9 cellular contexts compared by ENCODE assay signal in genomic region chrX:7586126-7586525, GRCh38.
DNase-seq lines count a peak whose midpoint lies in the region; ATAC-seq and TF ChIP-seq lines count a peak whose summit lies in the region.
"Had no signal": no experiment of that assay in that cellular context is flagged by ENCODE, and none has a peak within 500 bp of the region (broad histone marks: within the 10 kb centered on the region; RNA-seq: fewer than 3 reads in every experiment).

No MANE protein-coding gene starts in this region.

- H3K4me3 Mint-ChIP-seq in stimulated activated memory B cell treated with anti-CD40 and anti-IgM and Interleukin-4, amounts not matched to agents 10 μg/mL and 1 μg/mL and 100 μg/mL, for 72 hours = no peak overlapping the region
- H3K4me3 Mint-ChIP-seq in naive thymus-derived CD4-positive, alpha-beta T cell = no peak overlapping the region

- H3K9me3 ChIP-seq in adipocyte (ENCODE audit: control insufficient read depth, low read length) (no peaks in the 10 kb centered on the region), lower lobe of right lung (no peaks in the 10 kb centered on the region)
- H3K9me3 ChIP-seq in naive thymus-derived CD4-positive, alpha-beta T cell (ENCODE audit: control insufficient read depth in 2 of 3, low read length in 3 of 3) = no peaks in the 10 kb centered on the region
- H3K9me3 ChIP-seq: BLaER1 treated with 17β-estradiol and CSF1 and Interleukin-3, amounts not matched to agents 10 nM and 100 nM had no signal

- H3K4me1 ChIP-seq in adipocyte (ENCODE audit: control insufficient read depth, insufficient read depth, low read length) = no peaks in the 10 kb centered on the region
- H3K4me1 ChIP-seq in lower lobe of right lung = no peaks in the 10 kb centered on the region
- no peaks in the 10 kb centered on the region for H3K4me1 ChIP-seq in naive thymus-derived CD4-positive, alpha-beta T cell (ENCODE audit: control insufficient read depth in 2 of 2, insufficient read depth in 2 of 2, low read length in 2 of 2)

- intact Hi-C loops in lower lobe of right lung (cut with DNase I) = no loop called here
- intact Hi-C loops in naive thymus-derived CD4-positive, alpha-beta T cell (cut with micrococcal nuclease) = no loop called here

- no peak overlapping the region for H3K4me3 ChIP-seq in adipocyte (ENCODE audit: low read length)
- no peak overlapping the region for H3K4me3 ChIP-seq in lower lobe of right lung
- no peak overlapping the region for H3K4me3 ChIP-seq in naive thymus-derived CD4-positive, alpha-beta T cell (ENCODE audit: low read length)
- H3K4me3 ChIP-seq: BLaER1 treated with 17β-estradiol and CSF1 and Interleukin-3, amounts not matched to agents 10 nM and 100 nM had no signal

- no peak overlapping the region for H3K27ac ChIP-seq in lower lobe of right lung
- H3K27ac ChIP-seq in naive thymus-derived CD4-positive, alpha-beta T cell (ENCODE audit: low read depth, low read length) = no peak overlapping the region
- H3K27ac ChIP-seq: BLaER1 treated with 17β-estradiol and CSF1 and Interleukin-3, amounts not matched to agents 10 nM and 100 nM had no signal

- CTCF ChIA-PET in naive thymus-derived CD4-positive, alpha-beta T cell (lab: Charles Lee) = no interaction called here

- peak; percentile 9 for DNase-seq in NCI-H1105 treated with DMSO at 0.1 percent for 48 hours (lab: John Stamatoyannopoulos, UW)
- no peak for DNase-seq in NCI-H1105 (lab: John Stamatoyannopoulos, UW)
- peak; percentile 64 for DNase-seq in adipocyte (ENCODE audit: low read depth)
- DNase-seq in lower lobe of right lung = no peak
- DNase-seq in activated CD8-positive, alpha-beta memory T cell treated with anti-CD3 and anti-CD28 coated beads, Interleukin-2, amount 50 U/mL, for 48 hours = no peak
- no peak for DNase-seq in naive thymus-derived CD4-positive, alpha-beta T cell

- no peaks in the 10 kb centered on the region for H3K27me3 Mint-ChIP-seq in stimulated activated memory B cell treated with anti-CD40 and anti-IgM and Interleukin-4, amounts not matched to agents 10 μg/mL and 1 μg/mL and 100 μg/mL, for 72 hours
- no peaks in the 10 kb centered on the region for H3K27me3 Mint-ChIP-seq in naive thymus-derived CD4-positive, alpha-beta T cell

- H3K36me3 ChIP-seq in adipocyte (ENCODE audit: control insufficient read depth, insufficient read depth, low read length, severe bottlenecking) = no peaks in the 10 kb centered on the region
- no peaks in the 10 kb centered on the region for H3K36me3 ChIP-seq in lower lobe of right lung
- no peaks in the 10 kb centered on the region for H3K36me3 ChIP-seq in naive thymus-derived CD4-positive, alpha-beta T cell (ENCODE audit: control insufficient read depth in 2 of 3, insufficient read depth in 3 of 3, low read length in 3 of 3)
- H3K36me3 ChIP-seq: BLaER1 treated with 17β-estradiol and CSF1 and Interleukin-3, amounts not matched to agents 10 nM and 100 nM had no signal

- no peak overlapping the region for H3K27ac Mint-ChIP-seq in stimulated activated memory B cell treated with anti-CD40 and anti-IgM and Interleukin-4, amounts not matched to agents 10 μg/mL and 1 μg/mL and 100 μg/mL, for 72 hours
- H3K27ac Mint-ChIP-seq in naive thymus-derived CD4-positive, alpha-beta T cell = no peak overlapping the region

- no peaks in the 10 kb centered on the region for H3K36me3 Mint-ChIP-seq in stimulated activated memory B cell treated with anti-CD40 and anti-IgM and Interleukin-4, amounts not matched to agents 10 μg/mL and 1 μg/mL and 100 μg/mL, for 72 hours
- no peaks in the 10 kb centered on the region for H3K36me3 Mint-ChIP-seq in naive thymus-derived CD4-positive, alpha-beta T cell

- H3K9me3 Mint-ChIP-seq in stimulated activated memory B cell treated with anti-CD40 and anti-IgM and Interleukin-4, amounts not matched to agents 10 μg/mL and 1 μg/mL and 100 μg/mL, for 72 hours = no peaks in the 10 kb centered on the region
- no peaks in the 10 kb centered on the region for H3K9me3 Mint-ChIP-seq in naive thymus-derived CD4-positive, alpha-beta T cell

- H3K4me1 Mint-ChIP-seq in stimulated activated memory B cell treated with anti-CD40 and anti-IgM and Interleukin-4, amounts not matched to agents 10 μg/mL and 1 μg/mL and 100 μg/mL, for 72 hours = no peaks in the 10 kb centered on the region
- H3K4me1 Mint-ChIP-seq in naive thymus-derived CD4-positive, alpha-beta T cell = no peaks in the 10 kb centered on the region

- POLR2A ChIA-PET in naive thymus-derived CD4-positive, alpha-beta T cell (lab: Charles Lee) = no interaction called here

- peak; percentile 35 for TF ChIP-seq CTCF in lower lobe of right lung (IDR thresholded peaks at IDR 0.05)

- H3K27me3 ChIP-seq in adipocyte (replicated peaks; ENCODE audit: control insufficient read depth, insufficient read depth, low read length) (no peaks in the 10 kb centered on the region), lower lobe of right lung (ENCODE audit: low read depth) (no peaks in the 10 kb centered on the region)
- H3K27me3 ChIP-seq in naive thymus-derived CD4-positive, alpha-beta T cell (ENCODE audit: control insufficient read depth in 2 of 2, insufficient read depth in 2 of 2, low read length in 2 of 2) = no peaks in the 10 kb centered on the region
- H3K27me3 ChIP-seq: BLaER1 treated with 17β-estradiol and CSF1 and Interleukin-3, amounts not matched to agents 10 nM and 100 nM had no signal

- ATAC-seq in HG03064 (IDR thresholded peaks at IDR 0.05; ENCODE audit: low read depth, unreplicated experiment) (peak; percentile 69), lower lobe of right lung (no peak)
- no peak for ATAC-seq in stimulated activated memory B cell treated with anti-CD40 and anti-IgM and Interleukin-4, amounts not matched to agents 10 μg/mL and 1 μg/mL and 100 μg/mL, for 72 hours
- ATAC-seq in naive thymus-derived CD4-positive, alpha-beta T cell = no peak

- no peak overlapping the region for H3K9ac ChIP-seq in adipocyte (ENCODE audit: low read length)
- H3K9ac ChIP-seq: BLaER1 treated with 17β-estradiol and CSF1 and Interleukin-3, amounts not matched to agents 10 nM and 100 nM had no signal

Comparison
In these comparisons a context has a peak if more than half of its experiments do, and no peak if none do; other contexts are left out.
1. DNase-seq: peak in NCI-H1105 treated with DMSO at 0.1 percent for 48 hours (single experiment) and adipocyte (single experiment); none in NCI-H1105 (single experiment), lower lobe of right lung (single experiment), activated CD8-positive, alpha-beta memory T cell treated with anti-CD3 and anti-CD28 coated beads, Interleukin-2, amount 50 U/mL, for 48 hours (single experiment) and naive thymus-derived CD4-positive, alpha-beta T cell (0 of 9).